In the genomic region with DNA sequence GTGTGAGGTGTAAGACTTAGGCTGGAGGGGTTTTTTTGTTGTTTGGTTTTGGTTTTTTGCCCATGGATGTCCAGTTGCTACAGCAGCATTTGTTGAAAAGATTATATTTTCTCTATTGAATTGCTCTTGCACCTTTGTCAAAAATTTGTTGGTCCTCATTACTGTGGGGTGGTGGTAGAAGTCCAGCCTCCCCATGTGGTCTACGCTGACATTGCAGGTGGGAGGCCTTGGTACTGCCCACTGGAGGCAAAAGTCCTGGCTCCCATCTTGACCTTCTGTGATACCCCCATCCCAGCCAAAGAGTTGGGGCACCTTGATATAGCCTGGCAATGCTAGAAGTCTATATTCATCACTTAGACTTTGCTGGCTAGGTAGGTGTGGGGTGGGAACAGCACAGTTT, we compare ENCODE assay signal across 16 cellular contexts. TPM values are rescaled to one million over a fixed set of nuclear protein-coding genes. Genes with fewer than 3 reads are reported as not detected.
DNase-seq lines count a peak whose midpoint lies in the region; ATAC-seq and TF ChIP-seq lines count a peak whose summit lies in the region.
"Had no signal": no experiment of that assay in that cellular context is flagged by ENCODE, and none has a peak within 500 bp of the region (broad histone marks: within the 10 kb centered on the region; RNA-seq: fewer than 3 reads in every experiment).

No MANE protein-coding gene starts in this region.

- H3K9me3 ChIP-seq in Karpas-422 (ENCODE audit: low read length), result no peaks in the 10 kb centered on the region
- H3K9me3 ChIP-seq: esophagus muscularis mucosa, vagina had no signal

- DNase-seq in ELF-1 (ENCODE audit: low read depth, low spot score), result peak; percentile 27
- peak; percentile 46 for DNase-seq in Karpas-422
- no peak for DNase-seq in cardiac fibroblast (ENCODE audit: low read depth in 2 of 2)
- peak; percentile 34 for DNase-seq in iPS-NIHi7 (ENCODE audit: extremely low spot score)
- DNase-seq in activated CD4-positive, alpha-beta T cell treated with anti-CD3 and anti-CD28 coated beads, Interleukin-2, amount 10 ng/mL, durations not matched to agents 7 days and 5 days, result no peak
- DNase-seq in MV-4-11 (lab: John Stamatoyannopoulos, UW), result no peak
- DNase-seq: activated gamma-delta T cell, GOT3, kidney glomerular epithelial cell, NCI-H2029 treated with DMSO at 0.1 percent for 48 hours, NCI-H524 treated with DMSO at 0.1 percent for 48 hours had no signal

- CTCF ChIA-PET in activated CD4-positive, alpha-beta T cell treated with anti-CD3 and anti-CD28 coated beads, Interleukin-2, amount 10 ng/mL, durations not matched to agents 7 days and 5 days (lab: Charles Lee), result no interaction called here

- POLR2A ChIA-PET in activated CD4-positive, alpha-beta T cell treated with anti-CD3 and anti-CD28 coated beads, Interleukin-2, amount 10 ng/mL, durations not matched to agents 7 days and 5 days (lab: Charles Lee), result no interaction called here

- H3K27me3 Mint-ChIP-seq in activated CD4-positive, alpha-beta T cell treated with anti-CD3 and anti-CD28 coated beads, Interleukin-2, amount 10 ng/mL, durations not matched to agents 7 days and 5 days, result peaks cover 51% of the 10 kb centered on the region

- no peaks in the 10 kb centered on the region for H4K20me1 ChIP-seq in Karpas-422 (ENCODE audit: insufficient read depth, low read depth, low read length)

- no peak overlapping the region for H2AFZ ChIP-seq in Karpas-422 (ENCODE audit: low read length)

- H3K36me3 Mint-ChIP-seq in activated CD4-positive, alpha-beta T cell treated with anti-CD3 and anti-CD28 coated beads, Interleukin-2, amount 10 ng/mL, durations not matched to agents 7 days and 5 days (ENCODE audit: low read depth), result no peaks in the 10 kb centered on the region

- H3K27ac ChIP-seq in Karpas-422 (ENCODE audit: low read length), result no peak overlapping the region
- H3K27ac ChIP-seq: esophagus muscularis mucosa, vagina had no signal

- no peaks in the 10 kb centered on the region for H3K79me2 ChIP-seq in Karpas-422 (ENCODE audit: low read length)

- TF ChIP-seq CTCF in cardiac fibroblast (IDR thresholded peaks at IDR 0.05; ENCODE audit: low read depth, low read length), result peak; percentile 35

- no peaks in the 10 kb centered on the region for H3K27me3 ChIP-seq in Karpas-422 (ENCODE audit: low read length)
- H3K27me3 ChIP-seq: vagina had no signal

- no peak overlapping the region for H3K4me3 Mint-ChIP-seq in activated CD4-positive, alpha-beta T cell treated with anti-CD3 and anti-CD28 coated beads, Interleukin-2, amount 10 ng/mL, durations not matched to agents 7 days and 5 days
- H3K4me3 Mint-ChIP-seq: stimulated activated naive CD8-positive, alpha-beta T cell treated with anti-CD3 and anti-CD28 coated beads, Interleukin-15, Interleukin-2, amounts not matched to agents 100 ng/mL and 50 ng/mL, for 24 hours had no signal

- H3K27ac Mint-ChIP-seq in activated CD4-positive, alpha-beta T cell treated with anti-CD3 and anti-CD28 coated beads, Interleukin-2, amount 10 ng/mL, durations not matched to agents 7 days and 5 days, result no peak overlapping the region
- H3K27ac Mint-ChIP-seq: stimulated activated naive CD8-positive, alpha-beta T cell treated with anti-CD3 and anti-CD28 coated beads, Interleukin-15, Interleukin-2, amounts not matched to agents 100 ng/mL and 50 ng/mL, for 24 hours had no signal

- H3K4me1 Mint-ChIP-seq in activated CD4-positive, alpha-beta T cell treated with anti-CD3 and anti-CD28 coated beads, Interleukin-2, amount 10 ng/mL, durations not matched to agents 7 days and 5 days, result peaks cover under 1% of the 10 kb centered on the region

- no peak overlapping the region for H3K9ac ChIP-seq in Karpas-422 (ENCODE audit: low read length)

- no peaks in the 10 kb centered on the region for H3K9me2 ChIP-seq in Karpas-422 (replicated peaks; ENCODE audit: insufficient read depth, low read length)

- H3K4me3 ChIP-seq in Karpas-422 (ENCODE audit: low read length), result no peak overlapping the region
- no peak overlapping the region for H3K4me3 ChIP-seq in cardiac fibroblast (replicated peaks in 1 of 2; ENCODE audit: low read depth in 2 of 2, low read length in 2 of 2)
- H3K4me3 ChIP-seq: esophagus muscularis mucosa, vagina had no signal

- H3K4me1 ChIP-seq in Karpas-422 (ENCODE audit: low read length), result no peaks in the 10 kb centered on the region

- no peaks in the 10 kb centered on the region for H3K9me3 Mint-ChIP-seq in activated CD4-positive, alpha-beta T cell treated with anti-CD3 and anti-CD28 coated beads, Interleukin-2, amount 10 ng/mL, durations not matched to agents 7 days and 5 days

- H3K36me3 ChIP-seq in Karpas-422 (ENCODE audit: insufficient read depth, low read length), result no peaks in the 10 kb centered on the region
- H3K36me3 ChIP-seq: esophagus muscularis mucosa, vagina had no signal

- H3K4me2 ChIP-seq in Karpas-422 (ENCODE audit: low read depth, low read length, poor library complexity, severe bottlenecking), result no peak overlapping the region

- no peak for ATAC-seq in GM18498 (IDR thresholded peaks at IDR 0.05; ENCODE audit: unreplicated experiment)
- no peak for ATAC-seq in GM19324 (IDR thresholded peaks at IDR 0.05; ENCODE audit: low FRiP score, unreplicated experiment)

RNA-seq across cellular contexts. Expression of a gene that starts 5.4 kb away (rescaled TPM):
- total RNA-seq in Karpas-422 (2014; rRNA removed; shearing (Covaris generic); ENCODE audit: low replicate concordance), result not detected in 2 replicates
- total RNA-seq in activated CD4-positive, alpha-beta T cell treated with anti-CD3 and anti-CD28 coated beads, Interleukin-2, amount 10 ng/mL, durations not matched to agents 7 days and 5 days, result not detected

Comparison
In these comparisons a context has a peak if more than half of its experiments do, and no peak if none do; other contexts are left out.
1. DNase-seq: peak in ELF-1 (single experiment), Karpas-422 (single experiment) and iPS-NIHi7 (single experiment); none in cardiac fibroblast (0 of 2), activated CD4-positive, alpha-beta T cell treated with anti-CD3 and anti-CD28 coated beads, Interleukin-2, amount 10 ng/mL, durations not matched to agents 7 days and 5 days (single experiment) and MV-4-11 (single experiment).